In the genomic region with DNA sequence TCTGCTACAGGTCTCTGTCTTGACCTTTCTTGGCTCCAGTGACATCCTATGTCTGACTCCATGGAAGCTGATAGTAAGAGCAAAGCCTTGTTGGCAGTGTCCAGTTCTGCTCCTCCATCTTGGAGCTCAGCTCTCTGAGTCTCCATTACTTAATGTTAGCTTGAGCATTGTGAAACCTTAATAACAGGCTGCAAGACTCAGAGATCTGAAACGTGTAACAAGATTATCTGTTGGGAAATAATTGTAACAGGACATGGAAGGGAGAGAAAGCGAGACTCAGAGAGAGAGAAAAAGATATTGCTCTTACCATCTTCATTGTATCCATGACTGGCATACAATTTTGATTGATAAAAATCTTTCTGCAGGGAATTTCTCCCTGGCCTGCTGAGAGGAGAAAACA, we compare ENCODE assay signal across 1 cellular context.
TF ChIP-seq lines count a peak whose summit lies in the region.

No MANE protein-coding gene starts in this region.

TF ChIP-seq in H1, 55 proteins besides CTCF, POLR2A, EP300 and RAD21 (continued from another document):
- no peak for TF ChIP-seq MAX (IDR thresholded peaks at IDR 0.05)
- no peak for TF ChIP-seq RBBP5 (IDR thresholded peaks at IDR 0.05; ENCODE audit: borderline replicate concordance, low read depth, low read length)
- no peak for TF ChIP-seq NRF1 (IDR thresholded peaks at IDR 0.05; ENCODE audit: low read depth, low read length)
- TF ChIP-seq, protein P1, sequence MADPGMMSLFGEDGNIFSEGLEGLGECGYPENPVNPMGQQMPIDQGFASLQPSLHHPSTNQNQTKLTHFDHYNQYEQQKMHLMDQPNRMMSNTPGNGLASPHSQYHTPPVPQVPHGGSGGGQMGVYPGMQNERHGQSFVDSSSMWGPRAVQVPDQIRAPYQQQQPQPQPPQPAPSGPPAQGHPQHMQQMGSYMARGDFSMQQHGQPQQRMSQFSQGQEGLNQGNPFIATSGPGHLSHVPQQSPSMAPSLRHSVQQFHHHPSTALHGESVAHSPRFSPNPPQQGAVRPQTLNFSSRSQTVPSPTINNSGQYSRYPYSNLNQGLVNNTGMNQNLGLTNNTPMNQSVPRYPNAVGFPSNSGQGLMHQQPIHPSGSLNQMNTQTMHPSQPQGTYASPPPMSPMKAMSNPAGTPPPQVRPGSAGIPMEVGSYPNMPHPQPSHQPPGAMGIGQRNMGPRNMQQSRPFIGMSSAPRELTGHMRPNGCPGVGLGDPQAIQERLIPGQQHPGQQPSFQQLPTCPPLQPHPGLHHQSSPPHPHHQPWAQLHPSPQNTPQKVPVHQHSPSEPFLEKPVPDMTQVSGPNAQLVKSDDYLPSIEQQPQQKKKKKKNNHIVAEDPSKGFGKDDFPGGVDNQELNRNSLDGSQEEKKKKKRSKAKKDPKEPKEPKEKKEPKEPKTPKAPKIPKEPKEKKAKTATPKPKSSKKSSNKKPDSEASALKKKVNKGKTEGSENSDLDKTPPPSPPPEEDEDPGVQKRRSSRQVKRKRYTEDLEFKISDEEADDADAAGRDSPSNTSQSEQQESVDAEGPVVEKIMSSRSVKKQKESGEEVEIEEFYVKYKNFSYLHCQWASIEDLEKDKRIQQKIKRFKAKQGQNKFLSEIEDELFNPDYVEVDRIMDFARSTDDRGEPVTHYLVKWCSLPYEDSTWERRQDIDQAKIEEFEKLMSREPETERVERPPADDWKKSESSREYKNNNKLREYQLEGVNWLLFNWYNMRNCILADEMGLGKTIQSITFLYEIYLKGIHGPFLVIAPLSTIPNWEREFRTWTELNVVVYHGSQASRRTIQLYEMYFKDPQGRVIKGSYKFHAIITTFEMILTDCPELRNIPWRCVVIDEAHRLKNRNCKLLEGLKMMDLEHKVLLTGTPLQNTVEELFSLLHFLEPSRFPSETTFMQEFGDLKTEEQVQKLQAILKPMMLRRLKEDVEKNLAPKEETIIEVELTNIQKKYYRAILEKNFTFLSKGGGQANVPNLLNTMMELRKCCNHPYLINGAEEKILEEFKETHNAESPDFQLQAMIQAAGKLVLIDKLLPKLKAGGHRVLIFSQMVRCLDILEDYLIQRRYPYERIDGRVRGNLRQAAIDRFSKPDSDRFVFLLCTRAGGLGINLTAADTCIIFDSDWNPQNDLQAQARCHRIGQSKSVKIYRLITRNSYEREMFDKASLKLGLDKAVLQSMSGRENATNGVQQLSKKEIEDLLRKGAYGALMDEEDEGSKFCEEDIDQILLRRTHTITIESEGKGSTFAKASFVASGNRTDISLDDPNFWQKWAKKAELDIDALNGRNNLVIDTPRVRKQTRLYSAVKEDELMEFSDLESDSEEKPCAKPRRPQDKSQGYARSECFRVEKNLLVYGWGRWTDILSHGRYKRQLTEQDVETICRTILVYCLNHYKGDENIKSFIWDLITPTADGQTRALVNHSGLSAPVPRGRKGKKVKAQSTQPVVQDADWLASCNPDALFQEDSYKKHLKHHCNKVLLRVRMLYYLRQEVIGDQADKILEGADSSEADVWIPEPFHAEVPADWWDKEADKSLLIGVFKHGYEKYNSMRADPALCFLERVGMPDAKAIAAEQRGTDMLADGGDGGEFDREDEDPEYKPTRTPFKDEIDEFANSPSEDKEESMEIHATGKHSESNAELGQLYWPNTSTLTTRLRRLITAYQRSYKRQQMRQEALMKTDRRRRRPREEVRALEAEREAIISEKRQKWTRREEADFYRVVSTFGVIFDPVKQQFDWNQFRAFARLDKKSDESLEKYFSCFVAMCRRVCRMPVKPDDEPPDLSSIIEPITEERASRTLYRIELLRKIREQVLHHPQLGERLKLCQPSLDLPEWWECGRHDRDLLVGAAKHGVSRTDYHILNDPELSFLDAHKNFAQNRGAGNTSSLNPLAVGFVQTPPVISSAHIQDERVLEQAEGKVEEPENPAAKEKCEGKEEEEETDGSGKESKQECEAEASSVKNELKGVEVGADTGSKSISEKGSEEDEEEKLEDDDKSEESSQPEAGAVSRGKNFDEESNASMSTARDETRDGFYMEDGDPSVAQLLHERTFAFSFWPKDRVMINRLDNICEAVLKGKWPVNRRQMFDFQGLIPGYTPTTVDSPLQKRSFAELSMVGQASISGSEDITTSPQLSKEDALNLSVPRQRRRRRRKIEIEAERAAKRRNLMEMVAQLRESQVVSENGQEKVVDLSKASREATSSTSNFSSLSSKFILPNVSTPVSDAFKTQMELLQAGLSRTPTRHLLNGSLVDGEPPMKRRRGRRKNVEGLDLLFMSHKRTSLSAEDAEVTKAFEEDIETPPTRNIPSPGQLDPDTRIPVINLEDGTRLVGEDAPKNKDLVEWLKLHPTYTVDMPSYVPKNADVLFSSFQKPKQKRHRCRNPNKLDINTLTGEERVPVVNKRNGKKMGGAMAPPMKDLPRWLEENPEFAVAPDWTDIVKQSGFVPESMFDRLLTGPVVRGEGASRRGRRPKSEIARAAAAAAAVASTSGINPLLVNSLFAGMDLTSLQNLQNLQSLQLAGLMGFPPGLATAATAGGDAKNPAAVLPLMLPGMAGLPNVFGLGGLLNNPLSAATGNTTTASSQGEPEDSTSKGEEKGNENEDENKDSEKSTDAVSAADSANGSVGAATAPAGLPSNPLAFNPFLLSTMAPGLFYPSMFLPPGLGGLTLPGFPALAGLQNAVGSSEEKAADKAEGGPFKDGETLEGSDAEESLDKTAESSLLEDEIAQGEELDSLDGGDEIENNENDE (IDR thresholded peaks at IDR 0.05; ENCODE audit: insufficient replicate concordance, low read length): no peak
- no peak for TF ChIP-seq SP4 (IDR thresholded peaks at IDR 0.05; ENCODE audit: low read length)
- TF ChIP-seq HDAC2 (IDR thresholded peaks at IDR 0.05; ENCODE audit: borderline replicate concordance in 1 of 2, low read depth in 2 of 2, low read length in 2 of 2): no peak
- TF ChIP-seq BACH1 (IDR thresholded peaks at IDR 0.05; ENCODE audit: low read length): no peak
- TF ChIP-seq BRCA1 (IDR thresholded peaks at IDR 0.05; ENCODE audit: low read depth, low read length): no peak
- TF ChIP-seq CBX8 (IDR thresholded peaks at IDR 0.05; ENCODE audit: borderline replicate concordance, low read depth, low read length): no peak
- no peak for TF ChIP-seq TCF12 (IDR thresholded peaks at IDR 0.05; ENCODE audit: low read depth, low read length)
- no peak for TF ChIP-seq JUND (IDR thresholded peaks at IDR 0.05; ENCODE audit: low read length)
- no peak for TF ChIP-seq POU5F1 (IDR thresholded peaks at IDR 0.05; ENCODE audit: low read depth, low read length)
- TF ChIP-seq RNF2 (IDR thresholded peaks at IDR 0.05; ENCODE audit: borderline replicate concordance, low read depth, low read length, missing control alignments, poor library complexity, severe bottlenecking): no peak
- TF ChIP-seq SIN3A (conservative IDR thresholded peaks at IDR 0.05 in 1 of 2, IDR thresholded peaks at IDR 0.05 in 1 of 2; ENCODE audit: low read depth in 1 of 2, low read length in 2 of 2): no peak
- TF ChIP-seq JUN (IDR thresholded peaks at IDR 0.05; ENCODE audit: low read depth, low read length): no peak
- no peak for TF ChIP-seq POLR2AphosphoS5 (IDR thresholded peaks at IDR 0.05; ENCODE audit: low read depth, low read length)
- no peak for TF ChIP-seq ZNF274 (IDR thresholded peaks at IDR 0.05; ENCODE audit: borderline replicate concordance, extremely low read depth, low read length)
- no peak for TF ChIP-seq RXRA (IDR thresholded peaks at IDR 0.05; ENCODE audit: insufficient read depth, low read depth, low read length)
